ENCODE assay signal across 9 cellular contexts in genomic region chr11:133928628-133929059, GRCh38.
DNase-seq lines count a peak whose midpoint lies in the region.
"Had no signal": no experiment of that assay in that cellular context is flagged by ENCODE, and none has a peak within 500 bp of the region (broad histone marks: within the 10 kb centered on the region; RNA-seq: fewer than 3 reads in every experiment).

No MANE protein-coding gene starts in this region.

- H3K27me3 Mint-ChIP-seq in activated naive CD4-positive, alpha-beta T cell treated with anti-CD3 and anti-CD28 coated beads, Interleukin-2, amount 50 U/mL, for 24 hours, result no peaks in the 10 kb centered on the region

- DNase-seq in NCI-H345 (lab: John Stamatoyannopoulos, UW) (peak; percentile 75), NCI-H345 treated with DMSO at 0.1 percent for 48 hours (lab: John Stamatoyannopoulos, UW; ENCODE audit: unreplicated experiment) (no peak), NCI-H774 (lab: John Stamatoyannopoulos, UW) (peak; percentile 62), RPMI8226 (no peak), DMS114 treated with DMSO at 0.1 percent for 48 hours (lab: John Stamatoyannopoulos, UW; ENCODE audit: unreplicated experiment) (no peak), cerebellar nuclear complex (lab: John Stamatoyannopoulos, UW) (no peak)
- peak in 2 of 3 donors; percentile 72 to 75 for DNase-seq in stimulated activated CD4-positive, alpha-beta T cell treated with anti-CD3 and anti-CD28 coated beads, TNF-alpha, amount 100 ng/mL, for 48 hours (ENCODE audit: low read depth in 3 of 3)
- DNase-seq: heart right ventricle had no signal

- peaks cover 3% of the 10 kb centered on the region for H3K36me3 Mint-ChIP-seq in activated naive CD4-positive, alpha-beta T cell treated with anti-CD3 and anti-CD28 coated beads, Interleukin-2, amount 50 U/mL, for 24 hours

- peak overlapping the region; percentile 61 for H3K4me3 Mint-ChIP-seq in activated naive CD4-positive, alpha-beta T cell treated with anti-CD3 and anti-CD28 coated beads, Interleukin-2, amount 50 U/mL, for 24 hours

- peaks cover 18% of the 10 kb centered on the region for H3K4me1 Mint-ChIP-seq in activated naive CD4-positive, alpha-beta T cell treated with anti-CD3 and anti-CD28 coated beads, Interleukin-2, amount 50 U/mL, for 24 hours

- H3K27ac Mint-ChIP-seq in activated naive CD4-positive, alpha-beta T cell treated with anti-CD3 and anti-CD28 coated beads, Interleukin-2, amount 50 U/mL, for 24 hours, result peak overlapping the region; percentile 80

- H3K9me3 Mint-ChIP-seq in activated naive CD4-positive, alpha-beta T cell treated with anti-CD3 and anti-CD28 coated beads, Interleukin-2, amount 50 U/mL, for 24 hours, result no peaks in the 10 kb centered on the region

Comparison
In these comparisons a context has a peak if more than half of its experiments do, and no peak if none do; other contexts are left out.
1. DNase-seq: peak in NCI-H345 (single experiment), NCI-H774 (single experiment) and stimulated activated CD4-positive, alpha-beta T cell treated with anti-CD3 and anti-CD28 coated beads, TNF-alpha, amount 100 ng/mL, for 48 hours (2 of 3); none in NCI-H345 treated with DMSO at 0.1 percent for 48 hours (single experiment), RPMI8226 (single experiment), DMS114 treated with DMSO at 0.1 percent for 48 hours (single experiment) and cerebellar nuclear complex (0 of 2).